In genomic region chrX:1535241-1536041, GRCh38 we compare ENCODE assay signal across 9 cellular contexts. TPM values are rescaled to one million over a fixed set of nuclear protein-coding genes. Genes with fewer than 3 reads are reported as not detected.
DNase-seq lines count a peak whose midpoint lies in the region; ATAC-seq and TF ChIP-seq lines count a peak whose summit lies in the region.
"Had no signal": no experiment of that assay in that cellular context is flagged by ENCODE, and none has a peak within 500 bp of the region (broad histone marks: within the 10 kb centered on the region; RNA-seq: fewer than 3 reads in every experiment).

No MANE protein-coding gene starts in this region.

- H3K36me3 ChIP-seq in mammary epithelial cell (ENCODE audit: insufficient read depth, low read length), result no peaks in the 10 kb centered on the region

- H3K79me2 ChIP-seq in mammary epithelial cell (ENCODE audit: insufficient read depth, low read length), result no peaks in the 10 kb centered on the region

- H3K27ac ChIP-seq in mammary epithelial cell (ENCODE audit: insufficient read depth, low read depth, low read length), result no peak overlapping the region
- H3K27ac ChIP-seq: 22Rv1 had no signal

- dilution Hi-C loops in mammary epithelial cell (cut with HindIII; ENCODE audit: low sequenced_read_pairs), result no loop called here

- no peak for ATAC-seq in GM21526 (IDR thresholded peaks at IDR 0.05; ENCODE audit: low FRiP score, unreplicated experiment)

- no peak overlapping the region for H2AFZ ChIP-seq in mammary epithelial cell (ENCODE audit: low read depth, low read length)

- BruUV-seq in mammary epithelial cell (replicated peaks; lab: Mats Ljungman, UMichigan), result no TSS peak

- no peak for TF ChIP-seq CTCF in mammary epithelial cell (conservative IDR thresholded peaks at IDR 0.05 in 1 of 2, IDR thresholded peaks at IDR 0.05 in 1 of 2; ENCODE audit: extremely low read depth in 1 of 2, insufficient read depth in 1 of 2, low read depth in 1 of 2, low read length in 2 of 2)

- no peaks in the 10 kb centered on the region for H3K27me3 ChIP-seq in mammary epithelial cell (ENCODE audit: insufficient read depth, low read length)

- 71% methylated on average over 20 of the region's 33 CpGs for WGBS in mammary epithelial cell (ENCODE audit: low coverage, missing lambda C conversion rate)

- CTCF ChIA-PET in mammary epithelial cell (lab: Charles Lee; ENCODE audit: low non-redundant PET), result no interaction called here

- H3K9me3 ChIP-seq in mammary epithelial cell (replicated peaks; ENCODE audit: insufficient read depth, low read length), result peaks cover 4% of the 10 kb centered on the region

- no peak overlapping the region for H3K9ac ChIP-seq in mammary epithelial cell (ENCODE audit: insufficient read depth, low read length)

- no peaks in the 10 kb centered on the region for H3K4me1 ChIP-seq in mammary epithelial cell (ENCODE audit: insufficient read depth, low read length)

- H3K4me2 ChIP-seq in mammary epithelial cell (ENCODE audit: insufficient read depth, low read depth, low read length), result no peak overlapping the region

- H3K4me3 ChIP-seq in mammary epithelial cell (replicated peaks in 1 of 3; ENCODE audit: insufficient read depth in 1 of 3, low read depth in 2 of 3, low read length in 3 of 3), result no peak overlapping the region

- in situ Hi-C loops in mammary epithelial cell (cut with MboI; ENCODE audit: low sequenced_read_pairs in 2 of 2), result no loop called here

- peak; percentile 29 for DNase-seq in DMS53 (lab: John Stamatoyannopoulos, UW)
- DNase-seq in DMS53 treated with DMSO at 0.1 percent for 48 hours (lab: John Stamatoyannopoulos, UW; ENCODE audit: unreplicated experiment), result no peak
- peak; percentile 21 to 73 for DNase-seq in NCI-H526 (lab: John Stamatoyannopoulos, UW)
- peak; percentile 32 for DNase-seq in activated gamma-delta T cell (lab: John Stamatoyannopoulos, UW)
- peak; percentile 74 for DNase-seq in posterior vena cava (ENCODE audit: low spot score)
- DNase-seq in occipital lobe (lab: John Stamatoyannopoulos, UW), result no peak
- DNase-seq in mammary epithelial cell, result no peak

- intact Hi-C loops in posterior vena cava (cut with DNase I), result no loop called here
- intact Hi-C loops in mammary epithelial cell (cut with micrococcal nuclease), result no loop called here

- no peaks in the 10 kb centered on the region for H4K20me1 ChIP-seq in mammary epithelial cell (ENCODE audit: insufficient read depth, low read length)

RNA-seq across cellular contexts. Expression of gene P2RY8, which starts 1.5 kb away (rescaled TPM):
- total RNA-seq in posterior vena cava, result 1 to 10 TPM; 1.4 to 2.8 TPM
- 0.16 TPM for total RNA-seq in occipital lobe
- total RNA-seq in mammary epithelial cell, result not detected
- not detected for polyA plus RNA-seq in mammary epithelial cell
- polyA minus RNA-seq in mammary epithelial cell, result not detected

RNA-seq across cellular contexts. Expression of gene AKAP17A, which starts 56.0 kb away (rescaled TPM):
- total RNA-seq in posterior vena cava (10 to 100 TPM; 20.8 to 23.0 TPM), occipital lobe (11.5 TPM), mammary epithelial cell (10 to 100 TPM; 23.0 to 34.9 TPM)
- polyA plus RNA-seq in mammary epithelial cell, result 12.7 TPM
- 11.1 TPM for polyA minus RNA-seq in mammary epithelial cell

Comparison
In these comparisons a context has a peak if more than half of its experiments do, and no peak if none do; other contexts are left out.
1. DNase-seq: peak in DMS53 (single experiment), NCI-H526 (2 of 2), activated gamma-delta T cell (single experiment) and posterior vena cava (single experiment); none in DMS53 treated with DMSO at 0.1 percent for 48 hours (single experiment), occipital lobe (single experiment) and mammary epithelial cell (single experiment).